ENCODE assay signal across 12 cellular contexts in the genomic region with DNA sequence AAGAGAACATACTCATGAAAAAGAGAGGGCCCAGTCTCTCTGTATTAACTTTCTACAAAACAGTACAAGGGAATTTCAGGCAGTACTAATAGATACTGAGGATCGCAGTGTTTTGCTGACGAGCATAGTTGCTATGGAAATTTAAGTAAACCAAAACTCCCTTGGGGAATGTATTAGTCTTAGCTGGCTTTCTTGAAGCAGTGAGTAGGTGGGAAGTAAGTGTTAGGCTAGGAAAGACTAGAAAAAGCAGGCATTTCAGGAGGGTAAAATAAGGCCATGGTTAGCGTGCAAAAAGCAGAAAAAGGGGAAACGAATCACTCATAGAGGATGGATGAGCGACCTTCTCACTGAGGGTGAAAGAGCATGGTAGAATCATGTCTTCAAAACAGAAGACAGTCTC.
DNase-seq lines count a peak whose midpoint lies in the region; ATAC-seq and TF ChIP-seq lines count a peak whose summit lies in the region.
"Had no signal": no experiment of that assay in that cellular context is flagged by ENCODE, and none has a peak within 500 bp of the region (broad histone marks: within the 10 kb centered on the region; RNA-seq: fewer than 3 reads in every experiment).

No MANE protein-coding gene starts in this region.

- peak overlapping the region; percentile 45 for H3K27ac Mint-ChIP-seq in neural crest cell (ENCODE audit: unreplicated experiment)
- H3K27ac Mint-ChIP-seq in activated CD4-positive, alpha-beta T cell treated with anti-CD3 and anti-CD28 coated beads for 36 hours: no peak overlapping the region

- H3K36me3 ChIP-seq in upper lobe of right lung (no peaks in the 10 kb centered on the region), esophagus squamous epithelium (no peaks in the 10 kb centered on the region)
- H3K36me3 ChIP-seq: esophagus muscularis mucosa, SJCRH30 had no signal

- intact Hi-C loops in upper lobe of right lung (cut with DNase I): no loop called here
- intact Hi-C loops in esophagus squamous epithelium (cut with DNase I): no loop called here
- intact Hi-C loops in activated CD4-positive, alpha-beta T cell treated with anti-CD3 and anti-CD28 coated beads for 36 hours (cut with DNase I, micrococcal nuclease): no loop called here

- 65 to 68% methylated on average over 5 of the region's 5 CpGs for WGBS in esophagus squamous epithelium, 2 donors

- no peak overlapping the region for H3K4me3 Mint-ChIP-seq in neural crest cell
- no peak overlapping the region for H3K4me3 Mint-ChIP-seq in activated CD4-positive, alpha-beta T cell treated with anti-CD3 and anti-CD28 coated beads for 36 hours

- no peaks in the 10 kb centered on the region for H3K36me3 Mint-ChIP-seq in neural crest cell (ENCODE audit: low read depth)
- H3K36me3 Mint-ChIP-seq in activated CD4-positive, alpha-beta T cell treated with anti-CD3 and anti-CD28 coated beads for 36 hours (ENCODE audit: low read depth): no peaks in the 10 kb centered on the region

- TF ChIP-seq CTCF in neural crest cell (conservative IDR thresholded peaks at IDR 0.05) (no peak), upper lobe of right lung (IDR thresholded peaks at IDR 0.05) (no peak), esophagus squamous epithelium (IDR thresholded peaks at IDR 0.05) (no peak)

- POLR2A ChIA-PET in activated CD4-positive, alpha-beta T cell treated with anti-CD3 and anti-CD28 coated beads for 36 hours (lab: Charles Lee): no interaction called here

- ATAC-seq in HG03095 (IDR thresholded peaks at IDR 0.05; ENCODE audit: unreplicated experiment) (peak; percentile 62), upper lobe of right lung (no peak), HG03460 (IDR thresholded peaks at IDR 0.05; ENCODE audit: unreplicated experiment) (no peak)
- ATAC-seq in activated CD4-positive, alpha-beta T cell treated with anti-CD3 and anti-CD28 coated beads for 36 hours: no peak

- H3K27ac ChIP-seq in upper lobe of right lung (no peak overlapping the region), esophagus squamous epithelium (no peak overlapping the region)
- H3K27ac ChIP-seq: esophagus muscularis mucosa, SJCRH30 had no signal

- CTCF ChIA-PET in activated CD4-positive, alpha-beta T cell treated with anti-CD3 and anti-CD28 coated beads for 36 hours (lab: Charles Lee): no interaction called here

- DNase-seq in GM04503 (ENCODE audit: low read depth) (peak; percentile 15), dedifferentiated amniotic fluid mesenchymal stem cell (ENCODE audit: extremely low spot score) (peak; percentile 56), neural crest cell (ENCODE audit: low read depth, low spot score) (no peak), upper lobe of right lung (no peak), esophagus squamous epithelium (lab: John Stamatoyannopoulos, UW) (no peak)
- no peak for DNase-seq in activated CD4-positive, alpha-beta T cell treated with anti-CD3 and anti-CD28 coated beads for 36 hours
- DNase-seq: activated CD4-positive, alpha-beta T cell treated with anti-CD3 and anti-CD28 coated beads, Interleukin-2, amount 50 U/mL, for 48 hours; SJCRH30; stimulated activated naive CD4-positive, alpha-beta T cell treated with Interleukin-2 at 50 U/mL for 16 hours had no signal

- H3K4me3 ChIP-seq in upper lobe of right lung (no peak overlapping the region), esophagus squamous epithelium (no peak overlapping the region)
- H3K4me3 ChIP-seq: esophagus muscularis mucosa, SJCRH30 had no signal

- no peaks in the 10 kb centered on the region for H3K27me3 Mint-ChIP-seq in neural crest cell (ENCODE audit: low read depth)
- H3K27me3 Mint-ChIP-seq in activated CD4-positive, alpha-beta T cell treated with anti-CD3 and anti-CD28 coated beads for 36 hours: peaks cover 9% of the 10 kb centered on the region

- no peak for TF ChIP-seq POLR2A in esophagus squamous epithelium (IDR thresholded peaks at IDR 0.05)

- H3K9me3 Mint-ChIP-seq in neural crest cell: peaks cover 3% of the 10 kb centered on the region
- H3K9me3 Mint-ChIP-seq in activated CD4-positive, alpha-beta T cell treated with anti-CD3 and anti-CD28 coated beads for 36 hours (ENCODE audit: low read depth): no peaks in the 10 kb centered on the region

- peaks cover 12% of the 10 kb centered on the region for H3K4me1 Mint-ChIP-seq in neural crest cell
- no peaks in the 10 kb centered on the region for H3K4me1 Mint-ChIP-seq in activated CD4-positive, alpha-beta T cell treated with anti-CD3 and anti-CD28 coated beads for 36 hours

- H3K27me3 ChIP-seq in upper lobe of right lung: no peaks in the 10 kb centered on the region
- H3K27me3 ChIP-seq in esophagus squamous epithelium: no peaks in the 10 kb centered on the region
- H3K27me3 ChIP-seq: SJCRH30 had no signal

- H3K4me1 ChIP-seq in upper lobe of right lung (no peaks in the 10 kb centered on the region), esophagus squamous epithelium (no peaks in the 10 kb centered on the region)
- H3K4me1 ChIP-seq: SJCRH30 had no signal

- no peaks in the 10 kb centered on the region for H3K9me3 ChIP-seq in upper lobe of right lung
- no peaks in the 10 kb centered on the region for H3K9me3 ChIP-seq in esophagus squamous epithelium
- H3K9me3 ChIP-seq: esophagus muscularis mucosa, SJCRH30 had no signal

Comparison
In these comparisons a context has a peak if more than half of its experiments do, and no peak if none do; other contexts are left out.
1. DNase-seq: peak in GM04503 (single experiment) and dedifferentiated amniotic fluid mesenchymal stem cell (single experiment); none in neural crest cell (single experiment), upper lobe of right lung (single experiment), esophagus squamous epithelium (single experiment) and activated CD4-positive, alpha-beta T cell treated with anti-CD3 and anti-CD28 coated beads for 36 hours (single experiment).